31 cellular contexts compared by ENCODE assay signal in genomic region chr22:30843245-30843644, GRCh38.
DNase-seq lines count a peak whose midpoint lies in the region; ATAC-seq and TF ChIP-seq lines count a peak whose summit lies in the region.
"Had no signal": no experiment of that assay in that cellular context is flagged by ENCODE, and none has a peak within 500 bp of the region (broad histone marks: within the 10 kb centered on the region; RNA-seq: fewer than 3 reads in every experiment).

No MANE protein-coding gene starts in this region.

- intact Hi-C loops in MCF 10A (cut with micrococcal nuclease) (loop anchor here (5.0 kb wide), 1 partner anchor 41 kb away; no protein-coding TSS in a partner anchor), mammary epithelial cell (cut with micrococcal nuclease) (loop anchor here (5.0 kb wide), 1 partner anchor 41 kb away; no protein-coding TSS in a partner anchor)

- H3K79me2 ChIP-seq in mammary epithelial cell (ENCODE audit: insufficient read depth, low read length), result no peaks in the 10 kb centered on the region

- CTCF ChIA-PET in MCF 10A (lab: Yijun Ruan, JAX), result interaction anchor here (0.6 to 0.7 kb wide), 4 partner anchors 13 to 85 kb away, joined by 3 to 6 read pairs (median 4); no protein-coding TSS in a partner anchor
- CTCF ChIA-PET in mammary epithelial cell (lab: Charles Lee; ENCODE audit: low non-redundant PET), result no interaction called here

- no peaks in the 10 kb centered on the region for H3K27me3 ChIP-seq in mammary epithelial cell (ENCODE audit: insufficient read depth, low read length)
- H3K27me3 ChIP-seq: dorsolateral prefrontal cortex, heart left ventricle had no signal

- TF ChIP-seq CTCF in MCF 10A (IDR thresholded peaks at IDR 0.05; ENCODE audit: unreplicated experiment) (no peak), mammary epithelial cell (conservative IDR thresholded peaks at IDR 0.05 in 1 of 2, IDR thresholded peaks at IDR 0.05 in 1 of 2; ENCODE audit: extremely low read depth in 1 of 2, insufficient read depth in 1 of 2, low read depth in 1 of 2, low read length in 2 of 2) (no peak)

- no peaks in the 10 kb centered on the region for H3K9me3 ChIP-seq in mammary epithelial cell (replicated peaks; ENCODE audit: insufficient read depth, low read length)

- peak overlapping the region; percentile 97 for H3K27ac Mint-ChIP-seq in MCF 10A (ENCODE audit: low read depth, unreplicated experiment)
- H3K27ac Mint-ChIP-seq: activated CD4-positive, alpha-beta T cell treated with anti-CD3 and anti-CD28 coated beads, Interleukin-2, amount 10 ng/mL, durations not matched to agents 24 days and 14 days; activated naive CD4-positive, alpha-beta T cell treated with anti-CD3 and anti-CD28 coated beads, Interleukin-2, amount 50 U/mL, for 24 hours; activated T-cell treated with anti-CD3 and anti-CD28 coated beads, Interleukin-2, amount 50 U/mL, for 72 hours; natural killer cell treated with Interleukin-12 subunit alpha and Interleukin-12 subunit beta and Interleukin-15 and Interleukin-18, amount 100 ng/mL, for 72 hours had no signal

- H3K4me1 Mint-ChIP-seq in MCF 10A (ENCODE audit: insufficient read depth, unreplicated experiment), result peaks cover 40% of the 10 kb centered on the region
- H3K4me1 Mint-ChIP-seq: activated CD4-positive, alpha-beta T cell treated with anti-CD3 and anti-CD28 coated beads, Interleukin-2, amount 10 ng/mL, durations not matched to agents 24 days and 14 days; activated naive CD4-positive, alpha-beta T cell treated with anti-CD3 and anti-CD28 coated beads, Interleukin-2, amount 50 U/mL, for 24 hours; CD8-positive, alpha-beta memory T cell; central memory CD8-positive, alpha-beta T cell had no signal

- BruUV-seq in MCF 10A (replicated peaks; lab: Mats Ljungman, UMichigan) (no TSS peak), mammary epithelial cell (replicated peaks; lab: Mats Ljungman, UMichigan) (no TSS peak)

- DNase-seq in MCF 10A (ENCODE audit: unreplicated experiment) (peak; percentile 98), mammary epithelial cell (no peak), astrocyte of the hippocampus (ENCODE audit: low read depth, low spot score) (peak; percentile 26), lung microvascular endothelial cell (ENCODE audit: low read depth in 2 of 2) (peak; percentile 25 to 60), NCI-H1092 (lab: John Stamatoyannopoulos, UW) (no peak), ureter (ENCODE audit: low spot score) (no peak), NCI-H510A (lab: John Stamatoyannopoulos, UW) (no peak)
- DNase-seq: 8988T; activated CD4-positive, alpha-beta T cell treated with anti-CD3 and anti-CD28 coated beads, Interleukin-2, amount 10 ng/mL, durations not matched to agents 24 days and 14 days; activated T-cell treated with anti-CD3 and anti-CD28 coated beads, Interleukin-2, amount 50 U/mL, for 72 hours; AML-193; aorta; CD8-positive, alpha-beta memory T cell; heart left ventricle; KBM-7; left colon; midbrain; NCI-H1694; NCI-H524 treated with DMSO at 0.1 percent for 48 hours; RPMI8226; stimulated activated CD4-positive, alpha-beta T cell treated with anti-CD3 and anti-CD28 coated beads, Interleukin-4, amount 100 ng/mL, for 4 hours; stimulated activated naive CD4-positive, alpha-beta T cell treated with Interleukin-2 at 50 U/mL for 16 hours; T-helper 2 cell had no signal

- H3K4me3 Mint-ChIP-seq in MCF 10A (ENCODE audit: unreplicated experiment), result no peak overlapping the region
- H3K4me3 Mint-ChIP-seq: activated CD4-positive, alpha-beta T cell treated with anti-CD3 and anti-CD28 coated beads, Interleukin-2, amount 10 ng/mL, durations not matched to agents 24 days and 14 days; activated naive CD4-positive, alpha-beta T cell treated with anti-CD3 and anti-CD28 coated beads, Interleukin-2, amount 50 U/mL, for 24 hours; activated T-cell treated with anti-CD3 and anti-CD28 coated beads, Interleukin-2, amount 50 U/mL, for 72 hours; CD8-positive, alpha-beta memory T cell; central memory CD8-positive, alpha-beta T cell; natural killer cell treated with Interleukin-12 subunit alpha and Interleukin-12 subunit beta and Interleukin-15 and Interleukin-18, amount 100 ng/mL, for 72 hours had no signal

- no peak for ATAC-seq in HG02981 (IDR thresholded peaks at IDR 0.05; ENCODE audit: unreplicated experiment)
- ATAC-seq: activated T-cell treated with anti-CD3 and anti-CD28 coated beads, Interleukin-2, amount 50 U/mL, for 72 hours; GM12878; heart left ventricle; left colon; natural killer cell treated with Interleukin-12 subunit alpha and Interleukin-12 subunit beta and Interleukin-15 and Interleukin-18, amount 100 ng/mL, for 72 hours; SK-N-SH treated with all-trans-retinoic acid at 6 μM for 48 hours had no signal

- H3K4me2 ChIP-seq in mammary epithelial cell (ENCODE audit: insufficient read depth, low read depth, low read length), result no peak overlapping the region

- no peak overlapping the region for H2AFZ ChIP-seq in mammary epithelial cell (ENCODE audit: low read depth, low read length)

- no peaks in the 10 kb centered on the region for H3K9me3 Mint-ChIP-seq in MCF 10A (ENCODE audit: unreplicated experiment)
- H3K9me3 Mint-ChIP-seq: activated CD4-positive, alpha-beta T cell treated with anti-CD3 and anti-CD28 coated beads, Interleukin-2, amount 10 ng/mL, durations not matched to agents 24 days and 14 days; central memory CD8-positive, alpha-beta T cell; natural killer cell treated with Interleukin-12 subunit alpha and Interleukin-12 subunit beta and Interleukin-15 and Interleukin-18, amount 100 ng/mL, for 72 hours had no signal

- dilution Hi-C loops in mammary epithelial cell (cut with HindIII; ENCODE audit: low sequenced_read_pairs), result loop anchor here (5.0 kb wide), 2 partner anchors 41 to 59 kb away; no protein-coding TSS in a partner anchor

- no peak overlapping the region for H3K27ac ChIP-seq in mammary epithelial cell (ENCODE audit: insufficient read depth, low read depth, low read length)
- H3K27ac ChIP-seq: heart left ventricle, VCaP had no signal

- POLR2A ChIA-PET in MCF 10A (lab: Yijun Ruan, JAX), result interaction anchor here (0.9 to 2.5 kb wide), 5 partner anchors 10 to 42 kb away, joined by 3 to 10 read pairs (median 8); no protein-coding TSS in a partner anchor

- WGBS in mammary epithelial cell (ENCODE audit: low coverage, missing lambda C conversion rate), result 35% methylated on average over 4 of the region's 4 CpGs

- H3K4me1 ChIP-seq in mammary epithelial cell (ENCODE audit: insufficient read depth, low read length), result peaks cover 26% of the 10 kb centered on the region
- H3K4me1 ChIP-seq: heart left ventricle had no signal

- H3K27me3 Mint-ChIP-seq in MCF 10A (ENCODE audit: insufficient read depth, unreplicated experiment), result no peaks in the 10 kb centered on the region

- H3K36me3 Mint-ChIP-seq in MCF 10A (ENCODE audit: insufficient read depth, unreplicated experiment), result no peaks in the 10 kb centered on the region
- H3K36me3 Mint-ChIP-seq: natural killer cell treated with Interleukin-12 subunit alpha and Interleukin-12 subunit beta and Interleukin-15 and Interleukin-18, amount 100 ng/mL, for 72 hours had no signal

- in situ Hi-C loops in mammary epithelial cell (cut with MboI; ENCODE audit: low sequenced_read_pairs in 2 of 2), result no loop called here

- no peak overlapping the region for H3K9ac ChIP-seq in mammary epithelial cell (ENCODE audit: insufficient read depth, low read length)

- no peaks in the 10 kb centered on the region for H3K36me3 ChIP-seq in mammary epithelial cell (ENCODE audit: insufficient read depth, low read length)
- H3K36me3 ChIP-seq: heart left ventricle had no signal

- no peak overlapping the region for H3K4me3 ChIP-seq in mammary epithelial cell (replicated peaks in 1 of 3; ENCODE audit: insufficient read depth in 1 of 3, low read depth in 2 of 3, low read length in 3 of 3)
- H3K4me3 ChIP-seq: dorsolateral prefrontal cortex, GM12878, heart left ventricle had no signal

- no peaks in the 10 kb centered on the region for H4K20me1 ChIP-seq in mammary epithelial cell (ENCODE audit: insufficient read depth, low read length)

Comparison
In these comparisons a context has a peak if more than half of its experiments do, and no peak if none do; other contexts are left out.
1. DNase-seq: peak in MCF 10A (single experiment), astrocyte of the hippocampus (single experiment) and lung microvascular endothelial cell (2 of 2); none in mammary epithelial cell (single experiment), NCI-H1092 (single experiment), ureter (single experiment) and NCI-H510A (single experiment).